ENCODE assay signal across 1 cellular context in the genomic region with DNA sequence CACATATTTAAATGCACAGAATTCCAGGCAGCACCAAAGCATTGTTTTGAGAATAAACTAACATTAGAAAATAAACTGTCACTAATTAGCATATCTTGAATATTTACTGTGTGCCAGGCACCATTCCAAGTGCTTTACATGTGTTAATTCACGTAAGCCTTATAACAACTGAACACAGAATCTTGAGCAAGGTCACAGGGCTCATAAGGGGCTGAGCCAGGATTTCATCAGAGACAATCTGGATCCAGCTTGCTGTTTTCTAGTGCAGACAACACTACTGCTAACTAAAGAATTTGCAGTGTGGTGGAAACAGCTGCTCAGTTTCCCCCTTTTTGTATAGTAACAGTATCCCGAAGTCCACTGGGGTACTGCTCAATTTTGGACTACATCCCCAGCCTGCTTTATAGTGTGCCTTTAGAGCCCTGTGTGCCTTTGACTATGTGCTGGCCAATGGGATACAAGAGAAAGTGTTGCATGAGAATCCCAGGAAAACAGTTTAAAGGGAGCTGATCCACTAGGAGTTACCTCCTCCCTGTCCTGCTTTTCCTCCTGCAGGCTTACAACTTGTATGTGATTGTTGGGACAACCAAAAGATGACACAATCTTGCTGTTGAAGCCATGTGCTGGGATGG.
TF ChIP-seq lines count a peak whose summit lies in the region.

No MANE protein-coding gene starts in this region.

TF ChIP-seq in HepG2, 621 proteins besides CTCF, POLR2A, EP300 and RAD21 (continued from another document):
- TF ChIP-seq MEIS1 (CRISPR knock-in tag; IDR thresholded peaks at IDR 0.05; ENCODE audit: borderline replicate concordance) (no peak), CEBPB (IDR thresholded peaks at IDR 0.05; ENCODE audit: borderline replicate concordance, low read depth, low read length) (no peak), CHD4 (IDR thresholded peaks at IDR 0.05; ENCODE audit: borderline replicate concordance, low read length) (no peak), MBNL3 (CRISPR knock-in tag; conservative IDR thresholded peaks at IDR 0.05) (no peak), KLF13 (CRISPR knock-in tag; IDR thresholded peaks at IDR 0.05) (no peak), NFRKB (IDR thresholded peaks at IDR 0.05) (no peak), CENPX (CRISPR knock-in tag; IDR thresholded peaks at IDR 0.05) (no peak), SMARCE1 (IDR thresholded peaks at IDR 0.05; ENCODE audit: borderline replicate concordance) (no peak)
- TF ChIP-seq, protein P1, sequence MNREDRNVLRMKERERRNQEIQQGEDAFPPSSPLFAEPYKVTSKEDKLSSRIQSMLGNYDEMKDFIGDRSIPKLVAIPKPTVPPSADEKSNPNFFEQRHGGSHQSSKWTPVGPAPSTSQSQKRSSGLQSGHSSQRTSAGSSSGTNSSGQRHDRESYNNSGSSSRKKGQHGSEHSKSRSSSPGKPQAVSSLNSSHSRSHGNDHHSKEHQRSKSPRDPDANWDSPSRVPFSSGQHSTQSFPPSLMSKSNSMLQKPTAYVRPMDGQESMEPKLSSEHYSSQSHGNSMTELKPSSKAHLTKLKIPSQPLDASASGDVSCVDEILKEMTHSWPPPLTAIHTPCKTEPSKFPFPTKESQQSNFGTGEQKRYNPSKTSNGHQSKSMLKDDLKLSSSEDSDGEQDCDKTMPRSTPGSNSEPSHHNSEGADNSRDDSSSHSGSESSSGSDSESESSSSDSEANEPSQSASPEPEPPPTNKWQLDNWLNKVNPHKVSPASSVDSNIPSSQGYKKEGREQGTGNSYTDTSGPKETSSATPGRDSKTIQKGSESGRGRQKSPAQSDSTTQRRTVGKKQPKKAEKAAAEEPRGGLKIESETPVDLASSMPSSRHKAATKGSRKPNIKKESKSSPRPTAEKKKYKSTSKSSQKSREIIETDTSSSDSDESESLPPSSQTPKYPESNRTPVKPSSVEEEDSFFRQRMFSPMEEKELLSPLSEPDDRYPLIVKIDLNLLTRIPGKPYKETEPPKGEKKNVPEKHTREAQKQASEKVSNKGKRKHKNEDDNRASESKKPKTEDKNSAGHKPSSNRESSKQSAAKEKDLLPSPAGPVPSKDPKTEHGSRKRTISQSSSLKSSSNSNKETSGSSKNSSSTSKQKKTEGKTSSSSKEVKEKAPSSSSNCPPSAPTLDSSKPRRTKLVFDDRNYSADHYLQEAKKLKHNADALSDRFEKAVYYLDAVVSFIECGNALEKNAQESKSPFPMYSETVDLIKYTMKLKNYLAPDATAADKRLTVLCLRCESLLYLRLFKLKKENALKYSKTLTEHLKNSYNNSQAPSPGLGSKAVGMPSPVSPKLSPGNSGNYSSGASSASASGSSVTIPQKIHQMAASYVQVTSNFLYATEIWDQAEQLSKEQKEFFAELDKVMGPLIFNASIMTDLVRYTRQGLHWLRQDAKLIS (CRISPR knock-in tag; IDR thresholded peaks at IDR 0.05), result no peak
- TF ChIP-seq, protein P2, sequence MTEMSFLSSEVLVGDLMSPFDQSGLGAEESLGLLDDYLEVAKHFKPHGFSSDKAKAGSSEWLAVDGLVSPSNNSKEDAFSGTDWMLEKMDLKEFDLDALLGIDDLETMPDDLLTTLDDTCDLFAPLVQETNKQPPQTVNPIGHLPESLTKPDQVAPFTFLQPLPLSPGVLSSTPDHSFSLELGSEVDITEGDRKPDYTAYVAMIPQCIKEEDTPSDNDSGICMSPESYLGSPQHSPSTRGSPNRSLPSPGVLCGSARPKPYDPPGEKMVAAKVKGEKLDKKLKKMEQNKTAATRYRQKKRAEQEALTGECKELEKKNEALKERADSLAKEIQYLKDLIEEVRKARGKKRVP (CRISPR knock-in tag; IDR thresholded peaks at IDR 0.05), result no peak
